Comparison of ENCODE assay signal across 8 cellular contexts in the genomic region with DNA sequence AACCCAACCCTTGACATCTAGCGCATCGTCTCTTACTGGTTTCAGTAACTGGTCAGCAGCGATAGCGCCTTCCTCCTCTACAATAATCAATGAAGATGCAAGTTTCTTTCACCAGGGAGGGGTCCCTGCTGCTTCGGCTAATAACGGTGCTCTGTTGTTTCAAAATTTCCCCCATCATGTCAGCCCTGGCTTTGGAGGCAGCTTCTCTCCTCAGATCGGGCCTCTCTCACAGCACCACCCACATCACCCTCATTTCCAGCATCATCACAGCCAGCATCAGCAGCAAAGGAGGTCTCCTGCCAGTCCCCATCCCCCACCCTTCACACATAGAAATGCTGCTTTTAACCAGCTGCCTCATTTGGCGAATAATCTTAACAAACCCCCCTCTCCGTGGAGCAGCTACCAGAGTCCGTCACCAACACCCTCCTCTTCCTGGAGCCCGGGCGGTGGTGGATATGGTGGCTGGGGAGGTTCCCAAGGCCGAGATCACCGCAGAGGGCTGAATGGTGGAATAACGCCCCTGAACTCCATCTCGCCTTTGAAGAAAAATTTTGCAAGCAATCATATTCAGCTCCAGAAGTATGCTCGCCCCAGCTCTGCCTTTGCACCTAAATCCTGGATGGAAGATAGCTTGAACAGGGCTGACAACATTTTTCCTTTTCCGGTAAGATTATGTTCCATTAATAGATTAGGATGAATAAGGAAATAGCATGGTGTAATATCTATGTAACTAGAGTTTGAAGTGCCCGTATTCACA. TPM values are rescaled to one million over a fixed set of nuclear protein-coding genes. Genes with fewer than 3 reads are reported as not detected.
DNase-seq lines count a peak whose midpoint lies in the region; ATAC-seq and TF ChIP-seq lines count a peak whose summit lies in the region.

No MANE protein-coding gene starts in this region.

- H3K36me3 ChIP-seq in ES-I3 (ENCODE audit: insufficient read depth, low read length) = no peaks in the 10 kb centered on the region
- no peaks in the 10 kb centered on the region for H3K36me3 ChIP-seq in body of pancreas (replicated peaks in 1 of 2; ENCODE audit: insufficient read depth in 1 of 2, low read depth in 2 of 2)
- no peaks in the 10 kb centered on the region for H3K36me3 ChIP-seq in stomach smooth muscle (ENCODE audit: control insufficient read depth in 2 of 2, insufficient read depth in 2 of 2, low read length in 2 of 2)

- 7 to 11% methylated on average over 19 of the region's 19 CpGs for WGBS in body of pancreas, 2 donors

- peak overlapping the region in 1 of 2 donors; percentile 73 for H3K4me3 ChIP-seq in body of pancreas
- peak overlapping the region; percentile 65 to 90 for H3K4me3 ChIP-seq in stomach smooth muscle (ENCODE audit: low read length in 2 of 2)

- TF ChIP-seq POLR2A in body of pancreas (IDR thresholded peaks at IDR 0.05) = peak in 2 of 3 donors; percentile 46 to 66

- no peak for TF ChIP-seq CTCF in body of pancreas (IDR thresholded peaks at IDR 0.05)

- DNase-seq in NCI-H446 treated with DMSO at 0.1 percent for 48 hours (lab: John Stamatoyannopoulos, UW) (peak; percentile 7), body of pancreas (peak in 3 of 4 donors; percentile 29 to 50 (median 41)), NCI-H1048 (lab: John Stamatoyannopoulos, UW) (no peak), NK-92 (lab: John Stamatoyannopoulos, UW; ENCODE audit: unreplicated experiment) (no peak)

- H3K27me3 ChIP-seq in body of pancreas (no peaks in the 10 kb centered on the region), layer of hippocampus (ENCODE audit: control insufficient read depth, insufficient read depth, low read length) (no peaks in the 10 kb centered on the region), stomach smooth muscle (ENCODE audit: control insufficient read depth in 1 of 2, insufficient read depth in 2 of 2, low read length in 2 of 2) (no peaks in the 10 kb centered on the region)

- intact Hi-C loops in body of pancreas (cut with DNase I) = no loop called here

- H3K9me3 ChIP-seq in ES-I3 (ENCODE audit: control insufficient read depth, insufficient read depth, low read length) (no peaks in the 10 kb centered on the region), body of pancreas (no peaks in the 10 kb centered on the region), stomach smooth muscle (ENCODE audit: control insufficient read depth in 2 of 2, low read length in 2 of 2) (no peaks in the 10 kb centered on the region)

- H3K27ac ChIP-seq in body of pancreas (peak overlapping the region; percentile 56 to 95 (median 92)), layer of hippocampus (ENCODE audit: low read depth, low read length) (peak overlapping the region; percentile 82), stomach smooth muscle (ENCODE audit: low read length) (peak overlapping the region; percentile 50)

- ATAC-seq in body of pancreas = no peak
- no peak for ATAC-seq in HG02571 (IDR thresholded peaks at IDR 0.05; ENCODE audit: unreplicated experiment)

- peaks cover 6% of the 10 kb centered on the region; the same call in 1 of the 2 replicates for H3K4me1 ChIP-seq in ES-I3 (ENCODE audit: insufficient read depth, low read length)
- peaks cover 24% of the 10 kb centered on the region for H3K4me1 ChIP-seq in body of pancreas
- H3K4me1 ChIP-seq in stomach smooth muscle (ENCODE audit: control insufficient read depth, insufficient read depth, low read length) = peaks cover 10% of the 10 kb centered on the region

- H3K9ac ChIP-seq in ES-I3 (ENCODE audit: low read depth, low read length) (peak overlapping the region; percentile 55), stomach smooth muscle (ENCODE audit: low read length in 2 of 2) (peak overlapping the region; percentile 21 to 66)

RNA-seq across cellular contexts. Expression of a gene that starts 2.2 kb away (rescaled TPM):
- 10 to 100 TPM; 35.3 to 35.6 TPM for total RNA-seq in body of pancreas

Comparison
In these comparisons a context has a peak if more than half of its experiments do, and no peak if none do; other contexts are left out.
1. DNase-seq: peak in NCI-H446 treated with DMSO at 0.1 percent for 48 hours (single experiment) and body of pancreas (3 of 4); none in NCI-H1048 (single experiment) and NK-92 (single experiment).
2. Peak in every context shown above with its lines, with median percentiles within 50 percentile points of each other: H3K27ac ChIP-seq.